Comparison of ENCODE assay signal across 1 cellular context in the genomic region with DNA sequence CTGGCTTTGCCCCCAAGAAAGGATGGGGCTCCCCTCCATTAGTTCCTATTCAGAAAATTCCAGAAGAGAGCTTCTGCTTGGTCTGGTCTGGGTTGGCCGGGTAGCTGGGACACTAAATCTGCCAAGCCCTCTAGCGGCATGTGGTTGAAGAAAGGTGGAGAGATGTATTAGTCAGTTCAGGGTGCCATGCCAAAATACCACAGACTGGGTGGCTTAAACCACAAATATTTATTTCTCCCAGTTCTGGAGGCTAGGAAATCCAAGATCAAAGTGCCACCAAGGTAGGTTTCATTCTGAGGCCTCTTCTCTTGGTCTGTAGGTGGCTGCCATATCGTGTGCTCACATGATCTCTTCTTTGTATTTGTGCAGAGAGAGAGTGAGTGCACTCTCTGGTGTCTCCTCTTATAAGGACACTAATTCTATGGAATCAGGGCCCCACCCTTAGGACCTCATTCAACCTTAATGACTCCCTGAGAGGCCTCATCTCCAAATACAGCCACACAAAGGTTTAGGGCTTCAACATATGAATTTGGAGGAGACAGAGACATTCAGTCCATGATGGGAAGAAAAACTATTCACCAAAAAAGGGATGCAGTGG.
TF ChIP-seq lines count a peak whose summit lies in the region.

No MANE protein-coding gene starts in this region.

TF ChIP-seq in HCT116, 20 proteins besides CTCF, POLR2A, EP300 and RAD21:
- TF ChIP-seq FOSL1 (IDR thresholded peaks at IDR 0.05; ENCODE audit: low read depth) (0 out of 2 replicates have a peak, but pooled peaks have one; percentile 21), ZFX (IDR thresholded peaks at IDR 0.05) (no peak), YY1 (IDR thresholded peaks at IDR 0.05; ENCODE audit: extremely low read depth, insufficient replicate concordance, low read depth, low read length) (no peak), JUND (IDR thresholded peaks at IDR 0.05) (peak; percentile 52), REST (IDR thresholded peaks at IDR 0.05; ENCODE audit: low read depth) (no peak), ZBTB33 (IDR thresholded peaks at IDR 0.05; ENCODE audit: extremely low read depth, insufficient replicate concordance, low read length) (peak; percentile 25), EZH2 (IDR thresholded peaks at IDR 0.05) (no peak), SRF (IDR thresholded peaks at IDR 0.05; ENCODE audit: low read depth) (no peak), ZNF274 (IDR thresholded peaks at IDR 0.05; ENCODE audit: low read depth, low read length) (no peak), POLR2AphosphoS5 (IDR thresholded peaks at IDR 0.05; ENCODE audit: low read depth, low read length) (0 out of 2 replicates have a peak, but pooled peaks have one; percentile 33), CEBPB (IDR thresholded peaks at IDR 0.05; ENCODE audit: low read depth) (peak; percentile 15; the same call in 1 of the 2 replicates), SP1 (IDR thresholded peaks at IDR 0.05; ENCODE audit: low read depth) (no peak), TCF7L2 (IDR thresholded peaks at IDR 0.05; ENCODE audit: borderline replicate concordance, extremely low read depth, insufficient read depth, insufficient read length) (peak; percentile 57), EZH2phosphoT487 (IDR thresholded peaks at IDR 0.05; ENCODE audit: borderline replicate concordance) (no peak), CBX3 (IDR thresholded peaks at IDR 0.05; ENCODE audit: low read depth) (peak; percentile 70; the same call in 1 of the 2 replicates), ELF1 (IDR thresholded peaks at IDR 0.05; ENCODE audit: borderline replicate concordance, low read depth) (no peak), EGR1 (IDR thresholded peaks at IDR 0.05; ENCODE audit: low read depth) (no peak), SIN3A (IDR thresholded peaks at IDR 0.05; ENCODE audit: low read depth) (no peak)
- TF ChIP-seq, protein P1, sequence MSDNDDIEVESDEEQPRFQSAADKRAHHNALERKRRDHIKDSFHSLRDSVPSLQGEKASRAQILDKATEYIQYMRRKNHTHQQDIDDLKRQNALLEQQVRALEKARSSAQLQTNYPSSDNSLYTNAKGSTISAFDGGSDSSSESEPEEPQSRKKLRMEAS (IDR thresholded peaks at IDR 0.05), result peak; percentile 41; the same call in 1 of the 2 replicates
- TF ChIP-seq, protein P2, sequence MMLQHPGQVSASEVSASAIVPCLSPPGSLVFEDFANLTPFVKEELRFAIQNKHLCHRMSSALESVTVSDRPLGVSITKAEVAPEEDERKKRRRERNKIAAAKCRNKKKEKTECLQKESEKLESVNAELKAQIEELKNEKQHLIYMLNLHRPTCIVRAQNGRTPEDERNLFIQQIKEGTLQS (IDR thresholded peaks at IDR 0.05), result no peak
